ENCODE assay signal across 12 cellular contexts in the genomic region with DNA sequence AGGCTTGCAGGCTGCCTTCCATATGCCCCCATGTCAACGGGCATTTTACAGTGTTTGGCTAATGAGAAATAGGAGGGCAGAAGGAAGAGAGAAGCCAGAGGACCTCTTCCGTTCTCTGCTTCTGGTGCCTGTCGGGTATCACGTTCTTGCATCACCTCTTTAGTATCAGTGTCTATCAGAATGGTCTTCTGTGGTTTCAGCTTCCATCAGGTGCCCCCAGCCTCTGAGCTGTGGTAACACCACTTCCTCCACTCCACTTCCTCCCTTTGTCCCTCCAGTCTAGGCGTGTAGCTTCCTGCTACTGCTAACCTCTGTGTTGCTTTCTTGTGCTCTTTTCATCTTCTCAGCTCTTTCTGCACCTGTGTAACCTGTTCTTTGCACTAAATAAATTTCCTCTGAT. TPM values are rescaled to one million over a fixed set of nuclear protein-coding genes. Genes with fewer than 3 reads are reported as not detected.
DNase-seq lines count a peak whose midpoint lies in the region; ATAC-seq and TF ChIP-seq lines count a peak whose summit lies in the region.
"Had no signal": no experiment of that assay in that cellular context is flagged by ENCODE, and none has a peak within 500 bp of the region (broad histone marks: within the 10 kb centered on the region; RNA-seq: fewer than 3 reads in every experiment).

No MANE protein-coding gene starts in this region.

- no peaks in the 10 kb centered on the region for H3K4me1 ChIP-seq in upper lobe of right lung
- no peaks in the 10 kb centered on the region for H3K4me1 ChIP-seq in Caco-2

- H3K27ac Mint-ChIP-seq in activated naive CD8-positive, alpha-beta T cell treated with anti-CD3 and anti-CD28 coated beads for 36 hours: peak overlapping the region; percentile 85
- no peak overlapping the region for H3K27ac Mint-ChIP-seq in Caco-2 (ENCODE audit: unreplicated experiment)

- CTCF ChIA-PET in Caco-2 (lab: Charles Lee): no interaction called here

- peaks cover 4% of the 10 kb centered on the region for H3K27me3 ChIP-seq in upper lobe of right lung
- H3K27me3 ChIP-seq in Caco-2 (replicated peaks; ENCODE audit: control insufficient read depth, insufficient read depth, low read length): no peaks in the 10 kb centered on the region

- peak overlapping the region; percentile 56 for H3K4me3 Mint-ChIP-seq in activated naive CD8-positive, alpha-beta T cell treated with anti-CD3 and anti-CD28 coated beads for 36 hours
- no peak overlapping the region for H3K4me3 Mint-ChIP-seq in Caco-2 (ENCODE audit: unreplicated experiment)

- peaks cover 27% of the 10 kb centered on the region for H3K27me3 Mint-ChIP-seq in activated naive CD8-positive, alpha-beta T cell treated with anti-CD3 and anti-CD28 coated beads for 36 hours
- H3K27me3 Mint-ChIP-seq in Caco-2 (ENCODE audit: insufficient read depth, unreplicated experiment): peaks cover 7% of the 10 kb centered on the region

- H3K4me1 Mint-ChIP-seq in activated naive CD8-positive, alpha-beta T cell treated with anti-CD3 and anti-CD28 coated beads for 36 hours: peaks cover 32% of the 10 kb centered on the region
- H3K4me1 Mint-ChIP-seq in Caco-2 (ENCODE audit: low read depth, unreplicated experiment): no peaks in the 10 kb centered on the region

- H3K9me3 ChIP-seq in upper lobe of right lung (no peaks in the 10 kb centered on the region), Caco-2 (no peaks in the 10 kb centered on the region)

- H3K36me3 Mint-ChIP-seq in activated naive CD8-positive, alpha-beta T cell treated with anti-CD3 and anti-CD28 coated beads for 36 hours: peaks cover 3% of the 10 kb centered on the region
- no peaks in the 10 kb centered on the region for H3K36me3 Mint-ChIP-seq in Caco-2 (ENCODE audit: insufficient read depth, unreplicated experiment)

- ATAC-seq in upper lobe of right lung: peak; percentile 66

- intact Hi-C loops in upper lobe of right lung (cut with DNase I) (no loop called here), Caco-2 (cut with micrococcal nuclease; ENCODE audit: unreplicated experiment) (no loop called here)

- TF ChIP-seq CTCF in upper lobe of right lung (IDR thresholded peaks at IDR 0.05): no peak
- TF ChIP-seq CTCF in GM10266 (IDR thresholded peaks at IDR 0.05; ENCODE audit: control insufficient read depth, insufficient read depth, low read depth, missing control alignments): no peak
- TF ChIP-seq CTCF in Caco-2 (IDR thresholded peaks at IDR 0.05; ENCODE audit: insufficient read depth in 1 of 2, low read depth in 1 of 2, low read length in 1 of 2, severe bottlenecking in 1 of 2, unreplicated experiment in 1 of 2): no peak

- no peak overlapping the region for H3K27ac ChIP-seq in upper lobe of right lung
- H3K27ac ChIP-seq: WERI-Rb-1 had no signal

- H3K36me3 ChIP-seq in upper lobe of right lung: no peaks in the 10 kb centered on the region
- H3K36me3 ChIP-seq in Caco-2 (ENCODE audit: control insufficient read depth, insufficient read depth, low read length): no peaks in the 10 kb centered on the region
- H3K36me3 ChIP-seq: WERI-Rb-1 had no signal

- DNase-seq in activated naive CD4-positive, alpha-beta T cell treated with Interleukin-2 at 50 U/mL for 16 hours: peak; percentile 38
- no peak for DNase-seq in activated naive CD4-positive, alpha-beta T cell treated with anti-CD3 and anti-CD28 coated beads, Interleukin-2, amount 50 U/mL, for 16 hours
- DNase-seq in T follicular helper cell (ENCODE audit: low read depth) (peak; percentile 22), upper lobe of right lung (no peak), GOT3 (lab: John Stamatoyannopoulos, UW) (no peak), GM10266 (ENCODE audit: extremely low spot score) (no peak), Caco-2 (no peak)
- peak; percentile 62 for DNase-seq in activated naive CD8-positive, alpha-beta T cell treated with anti-CD3 and anti-CD28 coated beads for 36 hours
- DNase-seq: H7, mesenchymal stem cell, NCI-H226, WERI-Rb-1 had no signal

- H3K4me3 ChIP-seq in upper lobe of right lung (no peak overlapping the region), Caco-2 (ENCODE audit: low read depth, low read length) (no peak overlapping the region)

- POLR2A ChIA-PET in Caco-2 (lab: Charles Lee): no interaction called here

- no peaks in the 10 kb centered on the region for H3K9me3 Mint-ChIP-seq in activated naive CD8-positive, alpha-beta T cell treated with anti-CD3 and anti-CD28 coated beads for 36 hours
- H3K9me3 Mint-ChIP-seq in Caco-2 (ENCODE audit: unreplicated experiment): no peaks in the 10 kb centered on the region

- no TSS peak for BruUV-seq in Caco-2 (replicated peaks; lab: Mats Ljungman, UMichigan)

RNA-seq across cellular contexts. Expression of gene FOXB1, which starts 27.6 kb away (rescaled TPM):
- under 1 TPM; 0.14 to 0.29 TPM for total RNA-seq in activated naive CD8-positive, alpha-beta T cell treated with anti-CD3 and anti-CD28 coated beads for 36 hours
- total RNA-seq in upper lobe of right lung (not detected), Caco-2 (2022) (not detected in 2 replicates)

Comparison
In these comparisons a context has a peak if more than half of its experiments do, and no peak if none do; other contexts are left out.
1. DNase-seq: peak in activated naive CD4-positive, alpha-beta T cell treated with Interleukin-2 at 50 U/mL for 16 hours (single experiment), T follicular helper cell (single experiment) and activated naive CD8-positive, alpha-beta T cell treated with anti-CD3 and anti-CD28 coated beads for 36 hours (single experiment); none in activated naive CD4-positive, alpha-beta T cell treated with anti-CD3 and anti-CD28 coated beads, Interleukin-2, amount 50 U/mL, for 16 hours (single experiment), upper lobe of right lung (single experiment), GOT3 (single experiment), GM10266 (single experiment) and Caco-2 (0 of 2).